ENCODE assay signal across 34 cellular contexts in genomic region chr5:142199388-142199787, GRCh38.
A peak's percentile ranks its signal among the peaks of the same experiment; 100 is the strongest.
DNase-seq lines count a peak whose midpoint lies in the region; ATAC-seq, FAIRE-seq and TF ChIP-seq lines count a peak whose summit lies in the region.
"Had no signal": no experiment of that assay in that cellular context is flagged by ENCODE, and none has a peak within 500 bp of the region (broad histone marks: within the 10 kb centered on the region; RNA-seq: fewer than 3 reads in every experiment).

No MANE protein-coding gene starts in this region.

- H3K18ac ChIP-seq in IMR-90 (ENCODE audit: low read depth, low read length), result no peak overlapping the region

- CTCF ChIA-PET in IMR-90 (lab: Yijun Ruan, JAX), result no interaction called here

- no peak overlapping the region for H4K91ac ChIP-seq in IMR-90 (ENCODE audit: insufficient read depth, low read depth, low read length)

- intact Hi-C loops in IMR-90 (cut with micrococcal nuclease) (no loop called here), kidney (cut with DNase I) (no loop called here), prostate gland (cut with DNase I) (no loop called here)

- H3K14ac ChIP-seq in IMR-90 (replicated peaks; ENCODE audit: low read depth, low read length), result no peak overlapping the region

- no peak overlapping the region for H3K56ac ChIP-seq in IMR-90 (ENCODE audit: extremely low read depth, insufficient read depth, low read length)

- H3K9me3 Mint-ChIP-seq in nephron progenitor cell, result no peaks in the 10 kb centered on the region
- H3K9me3 Mint-ChIP-seq: CD14-positive monocyte; CD4-positive, alpha-beta T cell; CD8-positive, alpha-beta memory T cell; CD8-positive, alpha-beta T cell had no signal

- FAIRE-seq in kidney (lab: Jason Lieb, UNC), result no peak
- FAIRE-seq: A204.1, A549, D721Med had no signal

- no peaks in the 10 kb centered on the region for H3K27me3 ChIP-seq in IMR-90 (ENCODE audit: control insufficient read depth, insufficient read depth, low read length)
- no peaks in the 10 kb centered on the region for H3K27me3 ChIP-seq in prostate gland (replicated peaks; ENCODE audit: insufficient read depth)
- H3K27me3 ChIP-seq: BE2C; BLaER1; BLaER1 treated with 17β-estradiol and CSF1 and Interleukin-3, amounts not matched to agents 10 nM and 100 nM had no signal

- H4K5ac ChIP-seq in IMR-90 (ENCODE audit: low read depth, low read length), result no peak overlapping the region

- no peak for TF ChIP-seq RAD21 in IMR-90 (IDR thresholded peaks at IDR 0.05; ENCODE audit: low read length)

- no peaks in the 10 kb centered on the region for H4K20me1 ChIP-seq in IMR-90 (ENCODE audit: insufficient read depth, low read length)
- H4K20me1 ChIP-seq: BLaER1; BLaER1 treated with 17β-estradiol and CSF1 and Interleukin-3, amounts not matched to agents 10 nM and 100 nM had no signal

- H2BK20ac ChIP-seq in IMR-90 (ENCODE audit: low read depth, low read length), result peak overlapping the region; percentile 35; the same call in 1 of the 2 replicates

- POLR2A ChIA-PET in IMR-90 (lab: Charles Lee; ENCODE audit: unreplicated experiment), result no interaction called here

- H3K4me2 ChIP-seq in IMR-90 (ENCODE audit: low read depth, low read length), result no peak overlapping the region
- H3K4me2 ChIP-seq: A549; BLaER1; BLaER1 treated with 17β-estradiol and CSF1 and Interleukin-3, amounts not matched to agents 10 nM and 100 nM had no signal

- DNase-seq in IMR-90 (no peak), kidney (peak; percentile 48), nephron progenitor cell (no peak), 8988T (no peak), prostate gland (ENCODE audit: low spot score) (no peak)
- DNase-seq: ACHN; AML-193; BE2C; C1 segment of cervical spinal cord; Caco-2; Calu3; CD4-positive, alpha-beta memory T cell; CD4-positive, alpha-beta T cell; CD4-positive, CD25-positive, alpha-beta regulatory T cell; CD8-positive, alpha-beta memory T cell; CD8-positive, alpha-beta T cell; COR-L47; DMS 273 treated with DMSO at 0.1 percent for 48 hours; DMS153; DMS53; DMS79; DMS79 treated with DMSO at 0.1 percent for 48 hours; DND-41; EL had no signal

- no peak overlapping the region for H2AK9ac ChIP-seq in IMR-90 (replicated peaks; ENCODE audit: low read depth, low read length, poor library complexity)

- H3K9me1 ChIP-seq in IMR-90 (ENCODE audit: insufficient read depth, low read length), result peaks cover 16% of the 10 kb centered on the region

- H3K4me1 ChIP-seq in IMR-90 (ENCODE audit: control insufficient read depth, insufficient read depth, low read length) (peaks cover 3% of the 10 kb centered on the region), kidney (ENCODE audit: control insufficient read depth in 1 of 2, insufficient read depth in 1 of 2, low read depth in 1 of 2, low read length in 2 of 2) (no peaks in the 10 kb centered on the region), prostate gland (replicated peaks) (no peaks in the 10 kb centered on the region)
- H3K4me1 ChIP-seq: A549 had no signal

- H2AK5ac ChIP-seq in IMR-90 (ENCODE audit: low read depth, low read length), result 0 out of 2 replicates have a peak overlapping the region, but pooled peaks have one; percentile 2

- no peak overlapping the region for H4K8ac ChIP-seq in IMR-90 (ENCODE audit: low read depth in 2 of 2, low read length in 2 of 2)

- no peak overlapping the region for H2BK15ac ChIP-seq in IMR-90 (ENCODE audit: low read depth, low read length)

- TF ChIP-seq POLR2A in IMR-90 (IDR thresholded peaks at IDR 0.05; ENCODE audit: low read depth, low read length), result no peak
- no peak for TF ChIP-seq POLR2A in prostate gland (IDR thresholded peaks at IDR 0.05)

- no peaks in the 10 kb centered on the region for H3K36me3 Mint-ChIP-seq in nephron progenitor cell (ENCODE audit: low read depth)
- H3K36me3 Mint-ChIP-seq: CD14-positive monocyte; CD4-positive, alpha-beta memory T cell; CD4-positive, CD25-positive, alpha-beta regulatory T cell; CD8-positive, alpha-beta T cell had no signal

- H3K27ac Mint-ChIP-seq in nephron progenitor cell, result peak overlapping the region; percentile 59
- H3K27ac Mint-ChIP-seq: B cell; CD14-positive monocyte; CD4-positive, alpha-beta T cell; CD8-positive, alpha-beta T cell had no signal

- H3K4ac ChIP-seq in IMR-90 (ENCODE audit: low read depth, low read length), result no peak overlapping the region

- H2BK120ac ChIP-seq in IMR-90 (ENCODE audit: low read depth, low read length), result no peak overlapping the region

- 100% methylated on average over 1 of the region's 8 CpGs; no CpG with 5 or more reads in 1 of the 2 experiments for WGBS in IMR-90 (ENCODE audit: extremely low coverage in 2 of 2, insufficient read length in 1 of 2), 2 experiments
- 97% methylated on average over 8 of the region's 8 CpGs for WGBS in prostate gland

- H3K36me3 ChIP-seq in IMR-90 (ENCODE audit: control insufficient read depth, insufficient read depth, low read length), result no peaks in the 10 kb centered on the region
- no peaks in the 10 kb centered on the region for H3K36me3 ChIP-seq in kidney (ENCODE audit: control insufficient read depth in 1 of 2, insufficient read depth in 2 of 2, low read length in 2 of 2)
- H3K36me3 ChIP-seq in prostate gland, result no peaks in the 10 kb centered on the region
- H3K36me3 ChIP-seq: BE2C; BLaER1; BLaER1 treated with 17β-estradiol and CSF1 and Interleukin-3, amounts not matched to agents 10 nM and 100 nM had no signal

- H3K27me3 Mint-ChIP-seq in nephron progenitor cell (ENCODE audit: low read depth, poor library complexity), result no peaks in the 10 kb centered on the region
- H3K27me3 Mint-ChIP-seq: CD4-positive, alpha-beta T cell; CD8-positive, alpha-beta memory T cell had no signal

- no peak overlapping the region for H3K23ac ChIP-seq in IMR-90 (ENCODE audit: low read depth, low read length)

- peaks cover 23% of the 10 kb centered on the region for H3K4me1 Mint-ChIP-seq in nephron progenitor cell
- H3K4me1 Mint-ChIP-seq: B cell; CD14-positive monocyte; CD4-positive, alpha-beta memory T cell; CD4-positive, CD25-positive, alpha-beta regulatory T cell; CD8-positive, alpha-beta memory T cell had no signal

- no peaks in the 10 kb centered on the region for H3K9me3 ChIP-seq in IMR-90 (ENCODE audit: control insufficient read depth, insufficient read depth, low read length)
- H3K9me3 ChIP-seq in kidney (ENCODE audit: control insufficient read depth in 1 of 2, low read length in 2 of 2), result no peaks in the 10 kb centered on the region
- H3K9me3 ChIP-seq in prostate gland, result no peaks in the 10 kb centered on the region
- H3K9me3 ChIP-seq: A549, BE2C, BLaER1, Caco-2 had no signal

- H2AFZ ChIP-seq in IMR-90 (replicated peaks; ENCODE audit: low read length, poor library complexity), result no peak overlapping the region

- ATAC-seq in IMR-90 (ENCODE audit: low read depth), result no peak
- no peak for ATAC-seq in HG02588 (IDR thresholded peaks at IDR 0.05; ENCODE audit: unreplicated experiment)
- ATAC-seq: A549; CD8-positive, alpha-beta T cell had no signal

- H3K79me1 ChIP-seq in IMR-90 (ENCODE audit: low read depth in 1 of 2, low read length in 2 of 2), result peaks cover 0 to 3% of the 10 kb centered on the region in 2 experiments; a peak in 1 of 4 replicates

- H3K4me3 Mint-ChIP-seq in nephron progenitor cell, result no peak overlapping the region
- H3K4me3 Mint-ChIP-seq: B cell; CD14-positive monocyte; CD4-positive, alpha-beta memory T cell; CD4-positive, alpha-beta T cell; CD8-positive, alpha-beta memory T cell; CD8-positive, alpha-beta T cell had no signal

- H3K27ac ChIP-seq in IMR-90 (ENCODE audit: insufficient read depth, low read length) (no peak overlapping the region), kidney (ENCODE audit: low read depth in 2 of 2, low read length in 2 of 2) (no peak overlapping the region), prostate gland (no peak overlapping the region)
- H3K27ac ChIP-seq: 22Rv1; A549; BLaER1; BLaER1 treated with 17β-estradiol and CSF1 and Interleukin-3, amounts not matched to agents 10 nM and 100 nM; C4-2B had no signal

- TF ChIP-seq CTCF in IMR-90 (conservative IDR thresholded peaks at IDR 0.05; ENCODE audit: low read depth, low read length) (no peak), kidney (IDR thresholded peaks at IDR 0.05; ENCODE audit: borderline replicate concordance, extremely low read depth, insufficient read depth) (no peak), nephron progenitor cell (IDR thresholded peaks at IDR 0.05) (no peak), prostate gland (IDR thresholded peaks at IDR 0.05) (no peak)

- BruUV-seq in IMR-90 (replicated peaks; lab: Mats Ljungman, UMichigan), result no TSS peak

- no peak overlapping the region for H2BK5ac ChIP-seq in IMR-90 (ENCODE audit: low read depth, low read length, poor library complexity, severe bottlenecking)

- in situ Hi-C loops in IMR-90 (cut with MboI; ENCODE audit: low sequenced_read_pairs), result no loop called here

- dilution Hi-C loops in IMR-90 (cut with HindIII; ENCODE audit: low sequenced_read_pairs, unreplicated experiment), result no loop called here

- H3K9ac ChIP-seq in IMR-90 (ENCODE audit: low read depth, low read length), result no peak overlapping the region
- no peak overlapping the region for H3K9ac ChIP-seq in kidney (ENCODE audit: low read length in 2 of 2)
- H3K9ac ChIP-seq: BLaER1; BLaER1 treated with 17β-estradiol and CSF1 and Interleukin-3, amounts not matched to agents 10 nM and 100 nM had no signal

- H3K4me3 ChIP-seq in IMR-90 (ENCODE audit: insufficient read depth, low read depth, low read length) (no peak overlapping the region), kidney (ENCODE audit: low read length in 2 of 2) (no peak overlapping the region), prostate gland (no peak overlapping the region)
- H3K4me3 ChIP-seq: A549; BLaER1; BLaER1 treated with 17β-estradiol and CSF1 and Interleukin-3, amounts not matched to agents 10 nM and 100 nM had no signal

TF ChIP-seq in IMR-90, 13 proteins besides CTCF, POLR2A, EP300 and RAD21 (continues in another document):
- no peak for TF ChIP-seq MAZ (IDR thresholded peaks at IDR 0.05; ENCODE audit: borderline replicate concordance, low read depth, low read length)
- TF ChIP-seq BHLHE40 (IDR thresholded peaks at IDR 0.05; ENCODE audit: low read depth, low read length), result no peak
- no peak for TF ChIP-seq CEBPB (IDR thresholded peaks at IDR 0.05; ENCODE audit: low read depth, low read length)
- no peak for TF ChIP-seq FOS (IDR thresholded peaks at IDR 0.05; ENCODE audit: low read depth, low read length)
- no peak for TF ChIP-seq NFE2L2 (IDR thresholded peaks at IDR 0.05; ENCODE audit: low read depth, low read length)
- no peak for TF ChIP-seq ELK1 (IDR thresholded peaks at IDR 0.05; ENCODE audit: borderline replicate concordance, low read depth, low read length)
- no peak for TF ChIP-seq RCOR1 (IDR thresholded peaks at IDR 0.05; ENCODE audit: insufficient replicate concordance, low read length)
- TF ChIP-seq MAFK (IDR thresholded peaks at IDR 0.05; ENCODE audit: low read depth, low read length), result no peak
